In genomic region chr11:14445542-14446530, GRCh38 we compare ENCODE assay signal across 2 cellular contexts.
TF ChIP-seq lines count a peak whose summit lies in the region.

No MANE protein-coding gene starts in this region.

TF ChIP-seq in GM23338, 12 proteins besides CTCF, POLR2A, EP300 and RAD21:
- TF ChIP-seq ETS1 (IDR thresholded peaks at IDR 0.05) (no peak), CREB1 (CRISPR knock-in tag; IDR thresholded peaks at IDR 0.05; ENCODE audit: low read depth) (no peak), REST (IDR thresholded peaks at IDR 0.05; ENCODE audit: unreplicated experiment) (no peak), STAT1 (IDR thresholded peaks at IDR 0.05; ENCODE audit: unreplicated experiment) (no peak), EZH2 (IDR thresholded peaks at IDR 0.05; ENCODE audit: low read depth, unreplicated experiment) (no peak), POLR2AphosphoS5 (IDR thresholded peaks at IDR 0.05; ENCODE audit: low read depth) (no peak), NANOG (IDR thresholded peaks at IDR 0.05; ENCODE audit: borderline replicate concordance) (no peak), ZNF114 (CRISPR knock-in tag; IDR thresholded peaks at IDR 0.05) (no peak), ZNF331 (CRISPR knock-in tag; IDR thresholded peaks at IDR 0.05; ENCODE audit: low read depth) (no peak), ZNF462 (CRISPR knock-in tag; IDR thresholded peaks at IDR 0.05) (no peak), JUNB (IDR thresholded peaks at IDR 0.05; ENCODE audit: unreplicated experiment) (no peak), EZH2phosphoT487 (IDR thresholded peaks at IDR 0.05; ENCODE audit: unreplicated experiment) (no peak)
TF ChIP-seq in GM23338: peak in this region for 0.

TF ChIP-seq in HepG2, 621 proteins besides CTCF, POLR2A, EP300 and RAD21:
- TF ChIP-seq ZNF816 (CRISPR knock-in tag; IDR thresholded peaks at IDR 0.05; ENCODE audit: borderline replicate concordance) (no peak), HMGXB4 (CRISPR knock-in tag; IDR thresholded peaks at IDR 0.05; ENCODE audit: borderline replicate concordance in 1 of 2, low read depth in 1 of 2) (no peak), DBP (CRISPR knock-in tag; IDR thresholded peaks at IDR 0.05; ENCODE audit: not compliant biosample characterization) (no peak), ZNF263 (CRISPR knock-in tag; IDR thresholded peaks at IDR 0.05) (no peak), SP2 (CRISPR knock-in tag; IDR thresholded peaks at IDR 0.05) (no peak), MYPOP (CRISPR knock-in tag; IDR thresholded peaks at IDR 0.05) (no peak), ZBTB21 (CRISPR knock-in tag; IDR thresholded peaks at IDR 0.05) (no peak), TFDP2 (CRISPR knock-in tag; IDR thresholded peaks at IDR 0.05) (no peak), ZNF335 (CRISPR knock-in tag; IDR thresholded peaks at IDR 0.05) (no peak), MNT (IDR thresholded peaks at IDR 0.05) (no peak), KDM2A (CRISPR knock-in tag; IDR thresholded peaks at IDR 0.05; ENCODE audit: borderline replicate concordance, low read depth) (no peak), RBM22 (optimal IDR thresholded peaks at IDR 0.05; ENCODE audit: low read length) (no peak), ZSCAN22 (CRISPR knock-in tag; IDR thresholded peaks at IDR 0.05) (no peak), KLF16 (CRISPR knock-in tag; IDR thresholded peaks at IDR 0.05) (no peak), ZFP62 (CRISPR knock-in tag; IDR thresholded peaks at IDR 0.05) (no peak), BATF2 (CRISPR knock-in tag; IDR thresholded peaks at IDR 0.05) (no peak), JUNB (CRISPR knock-in tag; IDR thresholded peaks at IDR 0.05; ENCODE audit: borderline replicate concordance) (no peak), ELF3 (CRISPR knock-in tag; IDR thresholded peaks at IDR 0.05) (no peak), THAP8 (CRISPR knock-in tag; IDR thresholded peaks at IDR 0.05; ENCODE audit: borderline replicate concordance) (no peak)
